14 cellular contexts compared by ENCODE assay signal in the genomic region with DNA sequence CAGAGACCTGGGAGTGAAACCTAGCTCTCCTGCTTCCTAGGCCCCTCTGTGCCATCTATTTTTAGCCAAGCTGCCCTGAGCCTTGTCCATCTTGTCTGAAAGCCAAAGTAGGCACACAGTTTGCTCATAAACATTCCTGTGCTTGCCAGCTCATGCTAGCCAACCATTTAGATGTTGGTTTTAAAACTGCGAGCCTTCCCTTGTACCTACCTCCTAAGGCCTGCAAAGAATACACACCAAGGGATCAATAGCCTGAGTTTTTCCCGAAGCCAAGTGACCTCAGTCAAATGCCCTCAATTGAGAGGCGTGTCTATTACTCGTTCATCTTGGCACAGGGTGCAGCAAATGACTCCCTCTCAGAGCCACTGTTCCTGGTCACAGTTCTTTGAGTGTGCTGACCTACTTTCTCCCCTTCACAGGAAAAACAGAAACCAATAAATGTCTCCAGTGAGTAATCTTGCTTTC. TPM values are rescaled to one million over a fixed set of nuclear protein-coding genes. Genes with fewer than 3 reads are reported as not detected.
DNase-seq lines count a peak whose midpoint lies in the region; ATAC-seq and TF ChIP-seq lines count a peak whose summit lies in the region.
"Had no signal": no experiment of that assay in that cellular context is flagged by ENCODE, and none has a peak within 500 bp of the region (broad histone marks: within the 10 kb centered on the region; RNA-seq: fewer than 3 reads in every experiment).

No MANE protein-coding gene starts in this region.

- no peaks in the 10 kb centered on the region for H3K36me3 Mint-ChIP-seq in activated CD4-positive, alpha-beta T cell treated with anti-CD3 and anti-CD28 coated beads, Interleukin-2, amount 10 ng/mL, durations not matched to agents 24 days and 14 days (ENCODE audit: low read depth)
- H3K36me3 Mint-ChIP-seq: natural killer cell had no signal

- no peak for TF ChIP-seq CTCF in left ventricle myocardium inferior (IDR thresholded peaks at IDR 0.05; ENCODE audit: borderline replicate concordance)

- no peaks in the 10 kb centered on the region for H3K4me1 Mint-ChIP-seq in activated CD4-positive, alpha-beta T cell treated with anti-CD3 and anti-CD28 coated beads, Interleukin-2, amount 10 ng/mL, durations not matched to agents 24 days and 14 days
- H3K4me1 Mint-ChIP-seq: natural killer cell had no signal

- no peaks in the 10 kb centered on the region for H3K9me3 Mint-ChIP-seq in activated CD4-positive, alpha-beta T cell treated with anti-CD3 and anti-CD28 coated beads, Interleukin-2, amount 10 ng/mL, durations not matched to agents 24 days and 14 days
- H3K9me3 Mint-ChIP-seq: natural killer cell had no signal

- H3K27ac ChIP-seq in left ventricle myocardium inferior (replicated peaks): peak overlapping the region; percentile 79
- H3K27ac ChIP-seq: foreskin keratinocyte had no signal

- DNase-seq in G401 (ENCODE audit: low spot score) (peak; percentile 87), astrocyte of the hippocampus (ENCODE audit: low read depth, low spot score) (peak; percentile 17), left ventricle myocardium inferior (no peak), sciatic nerve (ENCODE audit: low spot score) (no peak), iPS-NIHi11 (ENCODE audit: low spot score) (no peak), NCI-H510A (lab: John Stamatoyannopoulos, UW) (no peak)
- DNase-seq in activated CD4-positive, alpha-beta T cell treated with anti-CD3 and anti-CD28 coated beads, Interleukin-2, amount 10 ng/mL, durations not matched to agents 24 days and 14 days: no peak
- DNase-seq: natural killer cell; NCI-H446 treated with DMSO at 0.1 percent for 48 hours; stimulated activated CD4-positive, alpha-beta T cell treated with anti-CD3 and anti-CD28 coated beads, Interleukin-2, amount 100 ng/mL, for 48 hours; trophoblast cell had no signal

- H3K27me3 ChIP-seq in left ventricle myocardium inferior (ENCODE audit: low read depth): no peaks in the 10 kb centered on the region
- H3K27me3 ChIP-seq: foreskin keratinocyte had no signal

- no peaks in the 10 kb centered on the region for H3K36me3 ChIP-seq in left ventricle myocardium inferior

- H3K27ac Mint-ChIP-seq in activated CD4-positive, alpha-beta T cell treated with anti-CD3 and anti-CD28 coated beads, Interleukin-2, amount 10 ng/mL, durations not matched to agents 24 days and 14 days: no peak overlapping the region
- H3K27ac Mint-ChIP-seq: natural killer cell had no signal

- intact Hi-C loops in left ventricle myocardium inferior (cut with micrococcal nuclease) (no loop called here), sciatic nerve (cut with DNase I) (no loop called here)
- intact Hi-C loops in activated CD4-positive, alpha-beta T cell treated with anti-CD3 and anti-CD28 coated beads, Interleukin-2, amount 10 ng/mL, durations not matched to agents 24 days and 14 days (cut with micrococcal nuclease): no loop called here

- H3K9me3 ChIP-seq in left ventricle myocardium inferior (replicated peaks): no peaks in the 10 kb centered on the region

- H3K4me3 Mint-ChIP-seq in activated CD4-positive, alpha-beta T cell treated with anti-CD3 and anti-CD28 coated beads, Interleukin-2, amount 10 ng/mL, durations not matched to agents 24 days and 14 days: no peak overlapping the region
- H3K4me3 Mint-ChIP-seq: natural killer cell had no signal

- ATAC-seq in sciatic nerve: peak; percentile 73
- ATAC-seq in HG03520 (IDR thresholded peaks at IDR 0.05; ENCODE audit: unreplicated experiment): no peak
- ATAC-seq: foreskin keratinocyte, natural killer cell had no signal

- H3K4me3 ChIP-seq in left ventricle myocardium inferior: no peak overlapping the region

- in situ Hi-C loops in G401 (cut with HindIII; ENCODE audit: low sequenced_read_pairs): no loop called here

- H3K4me1 ChIP-seq in left ventricle myocardium inferior: peaks cover 6% of the 10 kb centered on the region
- H3K4me1 ChIP-seq: foreskin keratinocyte had no signal

- H3K27me3 Mint-ChIP-seq in activated CD4-positive, alpha-beta T cell treated with anti-CD3 and anti-CD28 coated beads, Interleukin-2, amount 10 ng/mL, durations not matched to agents 24 days and 14 days: no peaks in the 10 kb centered on the region

RNA-seq across cellular contexts. Expression of a gene that starts 48.5 kb away (rescaled TPM):
- total RNA-seq in G401 (2014; rRNA removed; shearing (Covaris generic)): not detected in 2 replicates
- total RNA-seq in left ventricle myocardium inferior (not detected), sciatic nerve (not detected)
- total RNA-seq in activated CD4-positive, alpha-beta T cell treated with anti-CD3 and anti-CD28 coated beads, Interleukin-2, amount 10 ng/mL, durations not matched to agents 24 days and 14 days: not detected in 2 replicates
- total RNA-seq: activated CD8-positive, alpha-beta memory T cell treated with anti-CD3 and anti-CD28 coated beads for 36 hours; foreskin keratinocyte; natural killer cell had no signal

Comparison
In these comparisons a context has a peak if more than half of its experiments do, and no peak if none do; other contexts are left out.
1. DNase-seq: peak in G401 (single experiment) and astrocyte of the hippocampus (single experiment); none in left ventricle myocardium inferior (single experiment), sciatic nerve (single experiment), activated CD4-positive, alpha-beta T cell treated with anti-CD3 and anti-CD28 coated beads, Interleukin-2, amount 10 ng/mL, durations not matched to agents 24 days and 14 days (single experiment), iPS-NIHi11 (single experiment) and NCI-H510A (single experiment).